ENCODE assay signal across 8 cellular contexts in the genomic region with DNA sequence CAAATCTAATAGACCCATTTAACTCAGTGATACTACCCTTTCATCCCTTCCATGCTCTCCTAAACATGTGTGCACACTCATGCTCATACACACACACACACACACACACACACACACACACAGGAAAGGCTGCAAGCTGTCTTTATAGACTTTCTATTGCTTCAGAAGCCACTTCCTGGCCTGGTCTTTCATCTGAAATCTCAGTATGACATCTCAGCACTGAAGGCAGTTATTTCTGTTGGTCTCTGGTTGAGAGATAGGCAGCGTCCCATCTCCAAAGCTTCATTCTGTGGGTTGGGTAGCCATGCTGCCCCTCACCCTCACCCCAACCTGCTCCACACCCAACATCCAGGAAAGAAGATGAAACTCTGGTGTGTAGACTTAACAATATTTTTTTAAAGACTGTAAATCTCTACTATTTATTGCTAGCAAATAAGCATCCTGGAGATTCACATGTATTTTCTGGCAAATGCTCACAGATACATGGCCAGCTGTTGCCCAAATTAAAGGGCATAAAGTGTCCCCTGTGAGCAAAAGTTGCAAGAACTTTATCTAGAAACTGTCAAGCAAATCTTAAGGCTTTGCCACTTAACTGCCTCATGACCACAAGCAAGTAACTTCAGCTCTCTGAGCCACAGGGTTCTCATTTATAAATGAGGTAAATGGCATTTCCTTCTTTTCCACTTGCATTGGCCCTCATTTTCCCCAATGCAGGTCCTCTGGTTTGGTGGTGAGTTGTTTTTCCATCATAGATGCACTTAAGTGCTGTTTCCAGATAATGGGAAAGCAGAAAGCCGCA.
A peak's percentile ranks its signal among the peaks of the same experiment; 100 is the strongest.
DNase-seq lines count a peak whose midpoint lies in the region; ATAC-seq lines count a peak whose summit lies in the region.

No MANE protein-coding gene starts in this region.

- intact Hi-C loops in head of caudate nucleus (cut with DNase I), result no loop called here

- DNase-seq in activated CD4-positive, alpha-beta T cell treated with anti-CD3 and anti-CD28 coated beads, Interleukin-2, amount 50 U/mL, for 48 hours, result peak; percentile 18 to 43
- DNase-seq in stimulated activated CD4-positive, alpha-beta T cell treated with anti-CD3 and anti-CD28 coated beads, Interleukin-2, amount 100 ng/mL, for 4 hours (ENCODE audit: low read depth), result peak; percentile 35
- DNase-seq in head of caudate nucleus (no peak), COLO829 (ENCODE audit: low spot score) (no peak), kidney tubule cell (ENCODE audit: low spot score) (no peak), GM19240 (ENCODE audit: insufficient read length, low spot score) (no peak)

- ATAC-seq in GM18909 (IDR thresholded peaks at IDR 0.05; ENCODE audit: poor library complexity, unreplicated experiment), result peak; percentile 81
- ATAC-seq in HG03354 (IDR thresholded peaks at IDR 0.05; ENCODE audit: poor library complexity, severe bottlenecking, unreplicated experiment), result peak; percentile 88

Comparison
In these comparisons a context has a peak if more than half of its experiments do, and no peak if none do; other contexts are left out.
1. DNase-seq: peak in activated CD4-positive, alpha-beta T cell treated with anti-CD3 and anti-CD28 coated beads, Interleukin-2, amount 50 U/mL, for 48 hours (2 of 2) and stimulated activated CD4-positive, alpha-beta T cell treated with anti-CD3 and anti-CD28 coated beads, Interleukin-2, amount 100 ng/mL, for 4 hours (single experiment); none in head of caudate nucleus (0 of 42), COLO829 (single experiment), kidney tubule cell (single experiment) and GM19240 (single experiment).